1 cellular context compared by ENCODE assay signal in the genomic region with DNA sequence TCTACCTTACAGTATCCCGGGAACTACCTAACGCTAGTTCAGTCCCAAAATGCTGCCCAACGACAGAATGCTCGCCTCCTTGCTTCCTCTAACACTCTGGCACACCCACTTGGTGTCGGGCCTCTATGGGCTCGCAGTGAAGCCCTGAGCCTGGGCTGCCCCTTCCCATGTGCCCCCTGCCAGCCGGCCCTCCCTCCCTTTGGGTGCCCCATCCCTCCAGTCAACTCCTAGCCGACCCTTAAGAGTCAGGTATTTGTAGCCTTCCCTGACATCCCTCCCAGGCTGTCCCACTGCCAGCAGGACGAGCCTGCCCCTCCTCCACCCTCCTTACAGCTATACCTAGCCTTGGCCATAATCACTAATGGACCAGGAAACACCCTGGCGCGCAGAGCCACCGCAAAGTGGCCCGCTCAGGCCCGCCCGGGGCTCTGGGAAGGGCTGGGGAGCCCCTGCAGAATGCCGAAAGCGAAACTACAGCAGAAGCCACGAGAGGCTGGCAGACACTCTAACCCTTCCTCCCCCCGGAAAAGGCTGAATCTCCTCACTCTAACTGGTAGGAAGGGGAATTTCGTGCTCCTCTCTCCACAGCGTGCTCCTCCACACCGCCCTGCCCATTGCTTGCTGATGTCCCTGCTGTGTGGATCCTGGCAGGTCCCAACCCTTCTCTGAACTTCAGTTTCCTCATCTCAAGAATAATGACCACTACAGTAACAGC.
TF ChIP-seq lines count a peak whose summit lies in the region.

No MANE protein-coding gene starts in this region.

TF ChIP-seq in SK-N-SH, 30 proteins besides CTCF, POLR2A, EP300 and RAD21 (continued from another document):
- TF ChIP-seq NFIC (IDR thresholded peaks at IDR 0.05; ENCODE audit: borderline replicate concordance) (no peak), NRF1 (IDR thresholded peaks at IDR 0.05; ENCODE audit: low read depth, low read length) (no peak)
